In genomic region chr12:104477812-104478388, GRCh38 we compare ENCODE assay signal across 9 cellular contexts. TPM values are rescaled to one million over a fixed set of nuclear protein-coding genes. Genes with fewer than 3 reads are reported as not detected.
DNase-seq lines count a peak whose midpoint lies in the region; ATAC-seq and TF ChIP-seq lines count a peak whose summit lies in the region.
"Had no signal": no experiment of that assay in that cellular context is flagged by ENCODE, and none has a peak within 500 bp of the region (broad histone marks: within the 10 kb centered on the region; RNA-seq: fewer than 3 reads in every experiment).

No MANE protein-coding gene starts in this region.

- H3K9me3 ChIP-seq in BLaER1 treated with 17β-estradiol and CSF1 and Interleukin-3, amounts not matched to agents 10 nM and 100 nM (replicated peaks in 1 of 11) = peaks cover 0 to 15% (median 9%) of the 10 kb centered on the region in 11 experiments; a peak in 10 of 22 replicates
- peaks cover 0 to 2% of the 10 kb centered on the region in 2 donors for H3K9me3 ChIP-seq in esophagus (ENCODE audit: control insufficient read depth in 2 of 2, insufficient read depth in 1 of 2, low read depth in 1 of 2, low read length in 1 of 2)

- H3K36me3 ChIP-seq in BLaER1 treated with 17β-estradiol and CSF1 and Interleukin-3, amounts not matched to agents 10 nM and 100 nM = peaks cover 0 to 34% (median 23%) of the 10 kb centered on the region in 11 experiments; a peak in 18 of 22 replicates
- H3K36me3 ChIP-seq in esophagus (ENCODE audit: control insufficient read depth in 2 of 2, insufficient read depth in 2 of 2, low read length in 1 of 2) = no peaks in the 10 kb centered on the region

- H3K27ac Mint-ChIP-seq in T-cell = peak overlapping the region; percentile 97
- H3K27ac Mint-ChIP-seq: progenitor cell of endocrine pancreas had no signal

- 67 to 68% methylated on average over 3 of the region's 3 CpGs for WGBS in esophagus, 2 donors

- H3K4me3 ChIP-seq in BLaER1 treated with 17β-estradiol and CSF1 and Interleukin-3, amounts not matched to agents 10 nM and 100 nM = peak overlapping the region; percentile 43 to 65 (median 52)
- H3K4me3 ChIP-seq in esophagus (ENCODE audit: low read depth in 1 of 2, low read length in 2 of 2) (no peak overlapping the region), coronary artery (no peak overlapping the region)

- peak overlapping the region; percentile 75 to 97 (median 91); a peak in 21 of 22 replicates for H3K27ac ChIP-seq in BLaER1 treated with 17β-estradiol and CSF1 and Interleukin-3, amounts not matched to agents 10 nM and 100 nM
- H3K27ac ChIP-seq in esophagus (ENCODE audit: low read depth in 2 of 2, low read length in 1 of 2) (peak overlapping the region; percentile 22 to 52), coronary artery (peak overlapping the region in 1 of 2 donors; percentile 41)

- H3K27me3 Mint-ChIP-seq in T-cell = no peaks in the 10 kb centered on the region
- H3K27me3 Mint-ChIP-seq: progenitor cell of endocrine pancreas had no signal

- peak overlapping the region; percentile 79 to 88 (median 79) for H3K4me3 Mint-ChIP-seq in T-cell

- POLR2A ChIA-PET in T-cell (lab: Charles Lee) = interaction anchor here in 1 of 2 donors (1.6 kb wide), 1 partner anchor 19 kb away, joined by 11 read pairs; no protein-coding TSS in a partner anchor

- H4K20me1 ChIP-seq in BLaER1 treated with 17β-estradiol and CSF1 and Interleukin-3, amounts not matched to agents 10 nM and 100 nM = peaks cover under 1 to 19% (median 3%) of the 10 kb centered on the region in 11 experiments; a peak in 11 of 22 replicates

- CTCF ChIA-PET in T-cell (lab: Charles Lee) = interaction anchor here in 1 of 2 donors (0.9 to 1.3 kb wide), 5 partner anchors 10 to 96 kb away, joined by 3 to 8 read pairs (median 4); no protein-coding TSS in a partner anchor

- H3K36me3 Mint-ChIP-seq in T-cell = peaks cover 20% of the 10 kb centered on the region

- TF ChIP-seq CTCF in coronary artery (IDR thresholded peaks at IDR 0.05) = no peak

- DNase-seq in T-cell (no peak), coronary artery (ENCODE audit: low spot score) (no peak)
- no peak for DNase-seq in NK-92 treated with Interleukin-12 subunit alpha and Interleukin-12 subunit beta, amount 100 ng/mL, for 24 hours (lab: John Stamatoyannopoulos, UW)
- no peak for DNase-seq in stimulated activated CD4-positive, alpha-beta T cell treated with anti-CD3 and anti-CD28 coated beads, Interleukin-2, amount 100 ng/mL, for 48 hours

- H3K9me3 Mint-ChIP-seq in T-cell = no peaks in the 10 kb centered on the region

- H3K27me3 ChIP-seq in BLaER1 treated with 17β-estradiol and CSF1 and Interleukin-3, amounts not matched to agents 10 nM and 100 nM = no peaks in the 10 kb centered on the region
- H3K27me3 ChIP-seq in esophagus (ENCODE audit: control insufficient read depth in 1 of 2, insufficient read depth in 2 of 2, low read length in 2 of 2) = no peaks in the 10 kb centered on the region

- H3K4me2 ChIP-seq in BLaER1 treated with 17β-estradiol and CSF1 and Interleukin-3, amounts not matched to agents 10 nM and 100 nM = peak overlapping the region; percentile 88 to 99 (median 95)

- peaks cover 90 to 94% (median 91%) of the 10 kb centered on the region in 10 experiments for H3K4me1 ChIP-seq in BLaER1 treated with 17β-estradiol and CSF1 and Interleukin-3, amounts not matched to agents 10 nM and 100 nM
- no peaks in the 10 kb centered on the region for H3K4me1 ChIP-seq in esophagus (ENCODE audit: control insufficient read depth in 2 of 2, insufficient read depth in 2 of 2, low read length in 1 of 2)

- ATAC-seq in GM18909 (IDR thresholded peaks at IDR 0.05; ENCODE audit: poor library complexity, unreplicated experiment) = peak; percentile 2
- ATAC-seq in T-cell (replicated peaks in 1 of 4) = peak; percentile 10 to 47 (median 23)
- ATAC-seq in HG02938 (IDR thresholded peaks at IDR 0.05; ENCODE audit: unreplicated experiment) = no peak

- H3K9ac ChIP-seq in BLaER1 treated with 17β-estradiol and CSF1 and Interleukin-3, amounts not matched to agents 10 nM and 100 nM = peak overlapping the region; percentile 69 to 86 (median 80); a peak in 21 of 22 replicates

- peaks cover 78 to 89% (median 88%) of the 10 kb centered on the region in 3 donors for H3K4me1 Mint-ChIP-seq in T-cell

RNA-seq across cellular contexts. Expression of gene CHST11, which starts 21.2 kb away (rescaled TPM):
- total RNA-seq in T-cell = 10 to 100 TPM; 49.8 to 78.3 (median 63.7) TPM
- 1 to 10 TPM in 1 of 2 donors, under 1 TPM in 1; 0.53 to 1.4 TPM for polyA plus RNA-seq in esophagus

Comparison
In these comparisons a context has a peak if more than half of its experiments do, and no peak if none do; other contexts are left out.
1. H3K4me3 ChIP-seq: peak in BLaER1 treated with 17β-estradiol and CSF1 and Interleukin-3, amounts not matched to agents 10 nM and 100 nM (10 of 10); none in esophagus (0 of 2) and coronary artery (single experiment).